ENCODE assay signal across 1 cellular context in the genomic region with DNA sequence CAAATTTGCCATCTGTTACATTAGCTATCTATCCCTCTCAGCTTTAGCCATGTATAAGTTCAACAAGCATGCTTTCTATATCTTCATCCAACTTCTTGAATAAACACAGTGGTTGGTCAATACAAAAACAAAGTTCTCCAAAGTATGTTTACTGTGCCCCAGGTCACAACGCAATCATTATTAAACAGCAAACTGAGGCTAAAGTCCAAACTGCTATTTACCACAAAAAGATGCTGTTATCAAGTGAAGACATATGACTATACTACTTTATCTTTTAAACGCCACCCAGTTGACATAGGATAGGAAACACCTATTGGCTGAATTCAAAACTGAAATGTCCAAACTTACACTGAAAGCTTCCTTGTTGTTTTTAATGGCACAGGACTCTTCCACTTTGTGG.
TF ChIP-seq lines count a peak whose summit lies in the region.

No MANE protein-coding gene starts in this region.

TF ChIP-seq in HepG2, 621 proteins besides CTCF, POLR2A, EP300 and RAD21 (continued from another document and continues in another):
- TF ChIP-seq PAXIP1 (CRISPR knock-in tag; conservative IDR thresholded peaks at IDR 0.05), result peak; percentile 97
- no peak for TF ChIP-seq ZNF720 (CRISPR knock-in tag; IDR thresholded peaks at IDR 0.05)
- TF ChIP-seq ZSCAN30 (CRISPR knock-in tag; IDR thresholded peaks at IDR 0.05), result no peak
- no peak for TF ChIP-seq TCF12 (IDR thresholded peaks at IDR 0.05)
- no peak for TF ChIP-seq TCF12 (CRISPR knock-in tag; IDR thresholded peaks at IDR 0.05)
- TF ChIP-seq ZNF776 (CRISPR knock-in tag; IDR thresholded peaks at IDR 0.05), result no peak
- TF ChIP-seq ZNF124 (CRISPR knock-in tag; IDR thresholded peaks at IDR 0.05), result no peak
- TF ChIP-seq ZNF20 (CRISPR knock-in tag; IDR thresholded peaks at IDR 0.05), result no peak
- TF ChIP-seq ERF (CRISPR knock-in tag; IDR thresholded peaks at IDR 0.05), result peak; percentile 55; the same call in 1 of the 2 replicates
- no peak for TF ChIP-seq ZNF616 (CRISPR knock-in tag; IDR thresholded peaks at IDR 0.05; ENCODE audit: low read depth)
- TF ChIP-seq HOXD1 (CRISPR knock-in tag; IDR thresholded peaks at IDR 0.05), result 0 out of 2 replicates have a peak, but pooled peaks have one; percentile 27
- no peak for TF ChIP-seq ZNF556 (CRISPR knock-in tag; IDR thresholded peaks at IDR 0.05; ENCODE audit: borderline replicate concordance)
- peak; percentile 85 for TF ChIP-seq NR2F6 (IDR thresholded peaks at IDR 0.05)
- TF ChIP-seq NR2F6 (CRISPR knock-in tag; IDR thresholded peaks at IDR 0.05), result peak; percentile 88
- no peak for TF ChIP-seq ZNF572 (CRISPR knock-in tag; IDR thresholded peaks at IDR 0.05)
- TF ChIP-seq RERE (CRISPR knock-in tag; IDR thresholded peaks at IDR 0.05; ENCODE audit: low read depth), result peak; percentile 73
- TF ChIP-seq ZNF713 (CRISPR knock-in tag; IDR thresholded peaks at IDR 0.05), result no peak
- TF ChIP-seq NCOR1 (IDR thresholded peaks at IDR 0.05; ENCODE audit: borderline replicate concordance, low read length), result peak; percentile 87
- no peak for TF ChIP-seq ZNF678 (CRISPR knock-in tag; IDR thresholded peaks at IDR 0.05)
- TF ChIP-seq, protein P1, sequence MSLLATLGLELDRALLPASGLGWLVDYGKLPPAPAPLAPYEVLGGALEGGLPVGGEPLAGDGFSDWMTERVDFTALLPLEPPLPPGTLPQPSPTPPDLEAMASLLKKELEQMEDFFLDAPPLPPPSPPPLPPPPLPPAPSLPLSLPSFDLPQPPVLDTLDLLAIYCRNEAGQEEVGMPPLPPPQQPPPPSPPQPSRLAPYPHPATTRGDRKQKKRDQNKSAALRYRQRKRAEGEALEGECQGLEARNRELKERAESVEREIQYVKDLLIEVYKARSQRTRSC (CRISPR knock-in tag; IDR thresholded peaks at IDR 0.05; ENCODE audit: low read depth), result no peak
- TF ChIP-seq HOXA7 (CRISPR knock-in tag; IDR thresholded peaks at IDR 0.05), result no peak
- no peak for TF ChIP-seq ZNF781 (CRISPR knock-in tag; IDR thresholded peaks at IDR 0.05; ENCODE audit: borderline replicate concordance, not compliant biosample characterization)
- TF ChIP-seq ZNF331 (CRISPR knock-in tag; IDR thresholded peaks at IDR 0.05), result peak; percentile 58; the same call in 1 of the 2 replicates
- TF ChIP-seq NR3C1 (CRISPR knock-in tag; IDR thresholded peaks at IDR 0.05), result no peak
- no peak; the same call in 1 of the 2 replicates for TF ChIP-seq PITX1 (CRISPR knock-in tag; IDR thresholded peaks at IDR 0.05)
- no peak for TF ChIP-seq ZNF780A (CRISPR knock-in tag; IDR thresholded peaks at IDR 0.05)
- TF ChIP-seq, protein P2, sequence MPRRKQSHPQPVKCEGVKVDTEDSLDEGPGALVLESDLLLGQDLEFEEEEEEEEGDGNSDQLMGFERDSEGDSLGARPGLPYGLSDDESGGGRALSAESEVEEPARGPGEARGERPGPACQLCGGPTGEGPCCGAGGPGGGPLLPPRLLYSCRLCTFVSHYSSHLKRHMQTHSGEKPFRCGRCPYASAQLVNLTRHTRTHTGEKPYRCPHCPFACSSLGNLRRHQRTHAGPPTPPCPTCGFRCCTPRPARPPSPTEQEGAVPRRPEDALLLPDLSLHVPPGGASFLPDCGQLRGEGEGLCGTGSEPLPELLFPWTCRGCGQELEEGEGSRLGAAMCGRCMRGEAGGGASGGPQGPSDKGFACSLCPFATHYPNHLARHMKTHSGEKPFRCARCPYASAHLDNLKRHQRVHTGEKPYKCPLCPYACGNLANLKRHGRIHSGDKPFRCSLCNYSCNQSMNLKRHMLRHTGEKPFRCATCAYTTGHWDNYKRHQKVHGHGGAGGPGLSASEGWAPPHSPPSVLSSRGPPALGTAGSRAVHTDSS (CRISPR knock-in tag; conservative IDR thresholded peaks at IDR 0.05), result no peak
- 0 out of 2 replicates have a peak, but pooled peaks have one; percentile 39 for TF ChIP-seq ZNF354B (CRISPR knock-in tag; IDR thresholded peaks at IDR 0.05)
- no peak for TF ChIP-seq SRY (CRISPR knock-in tag; IDR thresholded peaks at IDR 0.05)
- no peak for TF ChIP-seq ZNF546 (CRISPR knock-in tag; conservative IDR thresholded peaks at IDR 0.05)
- TF ChIP-seq ZMYM4 (CRISPR knock-in tag; IDR thresholded peaks at IDR 0.05), result peak; percentile 32; the same call in 1 of the 2 replicates
- TF ChIP-seq RARA (CRISPR knock-in tag; IDR thresholded peaks at IDR 0.05), result peak; percentile 91
- TF ChIP-seq ASH2L (IDR thresholded peaks at IDR 0.05; ENCODE audit: insufficient read length, low read depth, low read length), result peak; percentile 67
- TF ChIP-seq PHF20 (CRISPR knock-in tag; IDR thresholded peaks at IDR 0.05), result no peak
- TF ChIP-seq NCOA5 (CRISPR knock-in tag; IDR thresholded peaks at IDR 0.05), result no peak
- no peak for TF ChIP-seq EEA1 (CRISPR knock-in tag; IDR thresholded peaks at IDR 0.05; ENCODE audit: borderline replicate concordance)
- TF ChIP-seq ZNF10 (CRISPR knock-in tag; IDR thresholded peaks at IDR 0.05; ENCODE audit: borderline replicate concordance, low read depth), result no peak
- TF ChIP-seq DPF2 (CRISPR knock-in tag; IDR thresholded peaks at IDR 0.05; ENCODE audit: borderline replicate concordance, low read depth), result 0 out of 2 replicates have a peak, but pooled peaks have one; percentile 59
- TF ChIP-seq ZNF292 (CRISPR knock-in tag; IDR thresholded peaks at IDR 0.05; ENCODE audit: borderline replicate concordance, low read depth), result no peak
- TF ChIP-seq, protein P3, sequence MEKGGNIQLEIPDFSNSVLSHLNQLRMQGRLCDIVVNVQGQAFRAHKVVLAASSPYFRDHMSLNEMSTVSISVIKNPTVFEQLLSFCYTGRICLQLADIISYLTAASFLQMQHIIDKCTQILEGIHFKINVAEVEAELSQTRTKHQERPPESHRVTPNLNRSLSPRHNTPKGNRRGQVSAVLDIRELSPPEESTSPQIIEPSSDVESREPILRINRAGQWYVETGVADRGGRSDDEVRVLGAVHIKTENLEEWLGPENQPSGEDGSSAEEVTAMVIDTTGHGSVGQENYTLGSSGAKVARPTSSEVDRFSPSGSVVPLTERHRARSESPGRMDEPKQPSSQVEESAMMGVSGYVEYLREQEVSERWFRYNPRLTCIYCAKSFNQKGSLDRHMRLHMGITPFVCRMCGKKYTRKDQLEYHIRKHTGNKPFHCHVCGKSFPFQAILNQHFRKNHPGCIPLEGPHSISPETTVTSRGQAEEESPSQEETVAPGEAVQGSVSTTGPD (CRISPR knock-in tag; IDR thresholded peaks at IDR 0.05), result no peak
- TF ChIP-seq ZBTB40 (IDR thresholded peaks at IDR 0.05), result no peak
- TF ChIP-seq ZBTB40 (CRISPR knock-in tag; IDR thresholded peaks at IDR 0.05), result no peak
- TF ChIP-seq ZFP37 (CRISPR knock-in tag; IDR thresholded peaks at IDR 0.05; ENCODE audit: borderline replicate concordance), result no peak
